ENCODE assay signal across 22 cellular contexts in the genomic region with DNA sequence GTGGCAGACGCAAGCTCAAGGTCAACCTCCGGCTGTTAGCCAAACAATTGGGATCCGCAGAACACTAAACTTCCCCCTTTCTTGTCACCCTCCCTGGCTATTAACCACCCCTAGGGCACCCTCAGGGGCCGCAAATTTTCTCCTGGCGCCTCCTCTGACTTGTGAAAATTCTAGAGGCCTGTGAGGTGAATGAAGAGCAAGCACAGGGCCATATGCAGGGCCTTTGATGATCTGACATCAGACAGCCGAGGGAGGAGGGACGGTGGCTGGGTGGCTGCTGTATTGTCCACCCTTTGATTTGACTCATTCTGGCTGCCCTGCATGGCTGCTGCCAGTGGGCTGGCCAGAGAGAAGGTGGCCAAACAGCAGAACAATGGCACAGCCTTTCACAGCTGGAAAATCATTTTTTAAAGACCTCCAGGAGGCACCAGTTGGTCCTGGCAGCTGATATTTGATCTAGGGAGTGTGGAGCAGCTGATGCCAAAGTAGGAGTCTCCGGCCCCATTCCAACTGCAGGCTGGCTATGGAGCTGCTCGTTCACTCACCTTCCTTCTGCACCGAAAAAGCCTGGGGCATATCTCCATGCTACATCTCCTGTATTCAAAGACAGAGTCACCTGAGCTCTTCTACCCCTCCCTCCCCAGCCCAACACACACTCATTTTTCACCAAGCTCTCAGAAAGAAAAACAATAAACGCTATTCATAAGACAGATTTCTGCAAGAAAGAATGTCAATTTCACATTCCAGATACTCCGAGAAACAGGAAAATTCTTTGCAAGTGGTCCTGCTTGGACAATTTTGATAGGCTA. TPM values are rescaled to one million over a fixed set of nuclear protein-coding genes. Genes with fewer than 3 reads are reported as not detected.
DNase-seq lines count a peak whose midpoint lies in the region; ATAC-seq, FAIRE-seq and TF ChIP-seq lines count a peak whose summit lies in the region.
"Had no signal": no experiment of that assay in that cellular context is flagged by ENCODE, and none has a peak within 500 bp of the region (broad histone marks: within the 10 kb centered on the region; RNA-seq: fewer than 3 reads in every experiment).

No MANE protein-coding gene starts in this region.

- WGBS in mammary epithelial cell (ENCODE audit: low coverage, missing lambda C conversion rate) = 51% methylated on average over 10 of the region's 12 CpGs
- 67% methylated on average over 12 of the region's 12 CpGs; no CpG with 5 or more reads in 1 of the 2 experiments for WGBS in H1 (ENCODE audit: extremely low coverage in 1 of 2, insufficient coverage in 1 of 2, insufficient read length in 1 of 2, insufficient replicate concordance in 2 of 2, low coverage in 1 of 2, low lambda C conversion rate in 2 of 2, missing lambda C conversion rate in 1 of 2), 2 experiments

- in situ Hi-C loops in mammary epithelial cell (cut with MboI; ENCODE audit: low sequenced_read_pairs in 2 of 2) = no loop called here

- no peak overlapping the region for H3K9ac ChIP-seq in mammary epithelial cell (ENCODE audit: insufficient read depth, low read length)
- H3K9ac ChIP-seq in H1 (replicated peaks in 1 of 4; ENCODE audit: extremely low read depth in 1 of 4, low read depth in 3 of 4, low read length in 3 of 4) = no peak overlapping the region

- TF ChIP-seq RAD21 in H1 (IDR thresholded peaks at IDR 0.05 in 1 of 2, conservative IDR thresholded peaks at IDR 0.05 in 1 of 2; ENCODE audit: low read depth in 2 of 2, low read length in 2 of 2) = no peak

- H3K4ac ChIP-seq in H1 (replicated peaks; ENCODE audit: insufficient read length, low read depth, low read length) = no peak overlapping the region

- no peaks in the 10 kb centered on the region for H3K36me3 ChIP-seq in mammary epithelial cell (ENCODE audit: insufficient read depth, low read length)
- H3K36me3 ChIP-seq in breast epithelium = no peaks in the 10 kb centered on the region
- H3K36me3 ChIP-seq in H1 (ENCODE audit: control insufficient read depth in 2 of 4, insufficient read depth in 4 of 4, low read length in 3 of 4) = no peaks in the 10 kb centered on the region
- H3K36me3 ChIP-seq: ascending aorta, heart right ventricle, ovary, upper lobe of left lung had no signal

- H3K23me2 ChIP-seq in H1 (ENCODE audit: low read depth, low read length) = no peaks in the 10 kb centered on the region

- H3K14ac ChIP-seq in H1 (ENCODE audit: insufficient read length) = no peak overlapping the region

- dilution Hi-C loops in mammary epithelial cell (cut with HindIII; ENCODE audit: low sequenced_read_pairs) = no loop called here

- POLR2A ChIA-PET in H1 (lab: Charles Lee; ENCODE audit: partially characterized antibody) = interaction anchor here (1.1 kb wide), 1 partner anchor 10 kb away, joined by 3 read pairs; no protein-coding TSS in a partner anchor

- H4K91ac ChIP-seq in H1 (replicated peaks; ENCODE audit: insufficient read length, low read length) = no peak overlapping the region

- H3K4me3 ChIP-seq in mammary epithelial cell (replicated peaks in 1 of 3; ENCODE audit: insufficient read depth in 1 of 3, low read depth in 2 of 3, low read length in 3 of 3) = no peak overlapping the region
- no peak overlapping the region for H3K4me3 ChIP-seq in breast epithelium
- H3K4me3 ChIP-seq in H1 (ENCODE audit: extremely low read depth in 1 of 4, insufficient read depth in 2 of 4, low read depth in 3 of 4, low read length in 4 of 4) = no peak overlapping the region
- H3K4me3 ChIP-seq: ascending aorta, heart right ventricle, ovary, upper lobe of left lung had no signal

- FAIRE-seq in H1 (lab: Jason Lieb, UNC) = no peak
- FAIRE-seq: HTR-8/SVneo had no signal

- H3K9me3 ChIP-seq in mammary epithelial cell (replicated peaks; ENCODE audit: insufficient read depth, low read length) = no peaks in the 10 kb centered on the region
- H3K9me3 ChIP-seq in breast epithelium = no peaks in the 10 kb centered on the region
- no peaks in the 10 kb centered on the region for H3K9me3 ChIP-seq in H1 (ENCODE audit: insufficient read depth in 2 of 2, low read depth in 1 of 2, low read length in 1 of 2)
- H3K9me3 ChIP-seq: ascending aorta, heart right ventricle, ovary, upper lobe of left lung had no signal

- H4K5ac ChIP-seq in H1 (ENCODE audit: insufficient read length, low read depth, low read length) = no peak overlapping the region

- BruUV-seq in mammary epithelial cell (replicated peaks; lab: Mats Ljungman, UMichigan) = no TSS peak

- no peak overlapping the region for H3K4me2 ChIP-seq in mammary epithelial cell (ENCODE audit: insufficient read depth, low read depth, low read length)
- H3K4me2 ChIP-seq in H1 (ENCODE audit: insufficient read depth in 1 of 2, low read depth in 2 of 2, low read length in 2 of 2) = peak overlapping the region in 1 of 2 experiments; percentile 25; a peak in 1 of 4 replicates

- no peaks in the 10 kb centered on the region for H3K27me3 ChIP-seq in mammary epithelial cell (ENCODE audit: insufficient read depth, low read length)
- H3K27me3 ChIP-seq in breast epithelium = no peaks in the 10 kb centered on the region
- peaks cover 0 to 2% (median 0%) of the 10 kb centered on the region in 4 experiments; a peak in 1 of 7 replicates for H3K27me3 ChIP-seq in H1 (replicated peaks in 1 of 4; ENCODE audit: control insufficient read depth in 3 of 4, extremely low read depth in 1 of 4, insufficient read depth in 3 of 4, low read length in 3 of 4)
- H3K27me3 ChIP-seq: ascending aorta, ovary, upper lobe of left lung had no signal

- H2BK15ac ChIP-seq in H1 (ENCODE audit: low read length) = no peak overlapping the region

- TF ChIP-seq CTCF in mammary epithelial cell (conservative IDR thresholded peaks at IDR 0.05 in 1 of 2, IDR thresholded peaks at IDR 0.05 in 1 of 2; ENCODE audit: extremely low read depth in 1 of 2, insufficient read depth in 1 of 2, low read depth in 1 of 2, low read length in 2 of 2) = no peak
- no peak for TF ChIP-seq CTCF in breast epithelium (IDR thresholded peaks at IDR 0.05)
- no peak for TF ChIP-seq CTCF in H1 (IDR thresholded peaks at IDR 0.05; ENCODE audit: control extremely low read depth in 1 of 3, insufficient read depth in 1 of 3, low read depth in 1 of 3, low read length in 3 of 3)

- no peaks in the 10 kb centered on the region for H3K79me1 ChIP-seq in H1 (ENCODE audit: low read depth, low read length)

- TF ChIP-seq EP300 in H1 (IDR thresholded peaks at IDR 0.05; ENCODE audit: borderline replicate concordance in 1 of 2, low read depth in 2 of 2, low read length in 2 of 2) = no peak

- H2BK5ac ChIP-seq in H1 (ENCODE audit: low read depth, low read length) = no peak overlapping the region

- DNase-seq in mammary epithelial cell (peak; percentile 6), breast epithelium (ENCODE audit: low spot score in 2 of 2) (no peak), NCI-H2196 treated with DMSO at 0.1 percent for 48 hours (lab: John Stamatoyannopoulos, UW; ENCODE audit: unreplicated experiment) (peak; percentile 75), H1 (ENCODE audit: low read depth in 1 of 2, low spot score in 2 of 2) (peak in 1 of 2 experiments; percentile 49), NCI-H187 (lab: John Stamatoyannopoulos, UW) (no peak), hippocampal formation (lab: John Stamatoyannopoulos, UW) (no peak)
- DNase-seq: ACHN; activated CD8-positive, alpha-beta memory T cell treated with anti-CD3 and anti-CD28 coated beads, Interleukin-2, amount 10 ng/mL, durations not matched to agents 7 days and 5 days; activated effector memory CD4-positive, alpha-beta T cell treated with anti-CD3 and anti-CD28 coated beads, Interleukin-2, amount 50 U/mL, for 16 hours; CD4-positive, alpha-beta T cell; H7; heart right ventricle; ovary; stimulated activated naive B cell treated with anti-CD40 and anti-IgM and Interleukin-4, amounts not matched to agents 10 μg/mL and 1 μg/mL and 100 μg/mL, for 72 hours; T-helper 2 cell had no signal

- no peak overlapping the region for H2BK120ac ChIP-seq in H1 (replicated peaks; ENCODE audit: low read depth, low read length)

- no peak overlapping the region for H2BK20ac ChIP-seq in H1 (ENCODE audit: low read length)

- no peaks in the 10 kb centered on the region for H4K20me1 ChIP-seq in mammary epithelial cell (ENCODE audit: insufficient read depth, low read length)
- no peaks in the 10 kb centered on the region for H4K20me1 ChIP-seq in H1 (replicated peaks in 1 of 2; ENCODE audit: control insufficient read depth in 1 of 2, insufficient read depth in 2 of 2, low read length in 2 of 2)

- no peak for TF ChIP-seq POLR2A in breast epithelium (IDR thresholded peaks at IDR 0.05)
- no peak for TF ChIP-seq POLR2A in H1 (IDR thresholded peaks at IDR 0.05; ENCODE audit: control extremely low read depth in 1 of 2, low read depth in 2 of 2, low read length in 2 of 2)

- H3K4me1 ChIP-seq in mammary epithelial cell (ENCODE audit: insufficient read depth, low read length) (no peaks in the 10 kb centered on the region), breast epithelium (no peaks in the 10 kb centered on the region), H1 (replicated peaks in 1 of 4; ENCODE audit: control insufficient read depth in 3 of 4, insufficient read depth in 4 of 4, low read length in 3 of 4) (peaks cover 0 to 8% (median 3%) of the 10 kb centered on the region in 4 experiments; a peak in 5 of 7 replicates)
- H3K4me1 ChIP-seq: ascending aorta, heart right ventricle, upper lobe of left lung had no signal

- intact Hi-C loops in mammary epithelial cell (cut with micrococcal nuclease) (no loop called here), breast epithelium (cut with DNase I; ENCODE audit: low total_unique reads) (no loop called here)

- H3K18ac ChIP-seq in H1 (ENCODE audit: extremely low read depth, low read length) = 0 out of 2 replicates have a peak overlapping the region, but pooled peaks have one; percentile 9

- H2BK12ac ChIP-seq in H1 (ENCODE audit: low read depth, low read length) = no peak overlapping the region

- no peak overlapping the region for H4K8ac ChIP-seq in H1 (ENCODE audit: extremely low read depth, insufficient read depth, low read length)

- no peak overlapping the region for H3K23ac ChIP-seq in H1 (ENCODE audit: insufficient read length)

- no peak overlapping the region for H3K27ac ChIP-seq in mammary epithelial cell (ENCODE audit: insufficient read depth, low read depth, low read length)
- H3K27ac ChIP-seq in breast epithelium = no peak overlapping the region
- no peak overlapping the region for H3K27ac ChIP-seq in H1 (ENCODE audit: low read depth, low read length)
- H3K27ac ChIP-seq: ascending aorta, heart right ventricle, ovary, upper lobe of left lung had no signal

- no peak overlapping the region for H3K56ac ChIP-seq in H1 (replicated peaks; ENCODE audit: insufficient read length, low read depth, low read length)

- H2AFZ ChIP-seq in mammary epithelial cell (ENCODE audit: low read depth, low read length) (no peak overlapping the region), H1 (ENCODE audit: low read length) (no peak overlapping the region)

- no peak overlapping the region for H2AK5ac ChIP-seq in H1 (ENCODE audit: low read depth, low read length)

- ATAC-seq in GM19463 (IDR thresholded peaks at IDR 0.05; ENCODE audit: unreplicated experiment) (no peak), GM19452 (IDR thresholded peaks at IDR 0.05; ENCODE audit: unreplicated experiment) (no peak)
- ATAC-seq: activated CD4-positive, CD25-positive, alpha-beta regulatory T cell treated with anti-CD3 and anti-CD28 coated beads, Interleukin-2, amount 50 U/mL, for 24 hours; activated CD8-positive, alpha-beta memory T cell treated with anti-CD3 and anti-CD28 coated beads, Interleukin-2, amount 10 ng/mL, durations not matched to agents 7 days and 5 days; heart right ventricle; stimulated activated naive B cell treated with anti-CD40 and anti-IgM and Interleukin-4, amounts not matched to agents 10 μg/mL and 1 μg/mL and 100 μg/mL, for 72 hours had no signal

- CTCF ChIA-PET in mammary epithelial cell (lab: Charles Lee; ENCODE audit: low non-redundant PET) = no interaction called here
- CTCF ChIA-PET in H1 (lab: Charles Lee; ENCODE audit: partially characterized antibody) = interaction anchor here (1.1 to 2.7 kb wide), 3 partner anchors 22 to 404 kb away, joined by 3 to 7 read pairs (median 4); no protein-coding TSS in a partner anchor

- H3K79me2 ChIP-seq in mammary epithelial cell (ENCODE audit: insufficient read depth, low read length) = no peaks in the 10 kb centered on the region
- H3K79me2 ChIP-seq in H1 (ENCODE audit: control insufficient read depth in 1 of 2, insufficient read depth in 2 of 2, low read length in 2 of 2) = no peaks in the 10 kb centered on the region

RNA-seq across cellular contexts. Expression of gene BARHL2, which starts 44.9 kb away (rescaled TPM):
- not detected for total RNA-seq in mammary epithelial cell
- polyA plus RNA-seq in mammary epithelial cell = not detected
- not detected for polyA minus RNA-seq in mammary epithelial cell
- total RNA-seq in breast epithelium = not detected
- 0.15 TPM in 2 replicates for total RNA-seq in H1 (2021; fragmentation: NEBNext Ultra II Directional; extraction: Animal tissue kit (Norgen Biotek cat#: 25700))
- polyA plus RNA-seq in H1 (2011; rRNA removed) = not detected in 2 replicates
- polyA plus RNA-seq in H1 (2011; cell fraction: cytosol; rRNA removed) = not detected
- polyA plus RNA-seq in H1 (2011; cell fraction: nucleus; rRNA removed) = not detected
- not detected in 4 replicates for polyA plus RNA-seq in H1 (2012, experiment 1 of 2)
- polyA plus RNA-seq in H1 (2012, experiment 2 of 2) = not detected
- 0.02 TPM for polyA plus RNA-seq in H1 (2013, experiment 1 of 2)
- 0.04 TPM for polyA plus RNA-seq in H1 (2013, experiment 2 of 2)
- polyA minus RNA-seq in H1 (2011; rRNA and poly(A)+ RNA removed) = not detected in 2 replicates
- not detected for polyA minus RNA-seq in H1 (2011; cell fraction: cytosol; rRNA and poly(A)+ RNA removed)
- polyA minus RNA-seq in H1 (2011; cell fraction: nucleus; rRNA and poly(A)+ RNA removed) = not detected
- total RNA-seq: activated CD8-positive, alpha-beta memory T cell treated with anti-CD3 and anti-CD28 coated beads, Interleukin-2, amount 10 ng/mL, durations not matched to agents 7 days and 5 days; ascending aorta; CD4-positive, alpha-beta T cell; H7; ovary; upper lobe of left lung had no signal
- polyA plus RNA-seq: esophagus, heart right ventricle, ovary had no signal

Comparison
In these comparisons a context has a peak if more than half of its experiments do, and no peak if none do; other contexts are left out.
1. DNase-seq: peak in mammary epithelial cell (single experiment) and NCI-H2196 treated with DMSO at 0.1 percent for 48 hours (single experiment); none in breast epithelium (0 of 2), NCI-H187 (0 of 2) and hippocampal formation (0 of 2).